In the genomic region with DNA sequence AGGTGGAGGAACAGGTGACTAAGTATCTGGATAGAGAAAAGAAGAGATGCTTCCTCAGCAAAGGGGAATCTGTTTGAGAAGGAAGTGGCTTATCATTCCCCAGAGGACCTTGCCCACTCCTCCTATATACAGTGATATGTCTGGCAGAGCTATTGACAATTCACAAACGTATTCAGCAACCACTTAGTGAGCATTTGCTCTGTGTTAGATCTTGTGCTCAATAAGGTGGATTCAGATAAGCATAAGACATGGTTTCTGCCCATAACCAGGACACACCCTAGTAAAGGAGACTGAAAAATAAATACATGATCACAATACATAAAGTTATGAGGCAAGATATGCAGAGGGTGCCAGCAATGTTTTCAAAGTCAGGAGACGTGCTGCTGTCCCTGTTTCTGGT, we compare ENCODE assay signal across 11 cellular contexts. TPM values are rescaled to one million over a fixed set of nuclear protein-coding genes. Genes with fewer than 3 reads are reported as not detected.
DNase-seq lines count a peak whose midpoint lies in the region; ATAC-seq and TF ChIP-seq lines count a peak whose summit lies in the region.
"Had no signal": no experiment of that assay in that cellular context is flagged by ENCODE, and none has a peak within 500 bp of the region (broad histone marks: within the 10 kb centered on the region; RNA-seq: fewer than 3 reads in every experiment).

No MANE protein-coding gene starts in this region.

- no peak for TF ChIP-seq POLR2A in GM18505 (IDR thresholded peaks at IDR 0.05; ENCODE audit: borderline replicate concordance, extremely low read depth, insufficient read depth, insufficient read length)

- peaks cover 36% of the 10 kb centered on the region for H3K4me1 Mint-ChIP-seq in T-helper 2 cell treated with Interferon-gamma antibody and Interleukin-4, amounts not matched to agents 5 μg/mL and 100 μg/mL, for 36 hours (ENCODE audit: low read depth)
- H3K4me1 Mint-ChIP-seq in activated B cell treated with CpG ODN at 0.5 μM for 24 hours, result peaks cover 38% of the 10 kb centered on the region
- peaks cover 28 to 51% of the 10 kb centered on the region in 2 donors for H3K4me1 Mint-ChIP-seq in stimulated activated naive B cell treated with anti-CD40 and anti-IgM and Interleukin-4, amounts not matched to agents 10 μg/mL and 1 μg/mL and 100 μg/mL, for 72 hours

- H3K36me3 Mint-ChIP-seq in T-helper 2 cell treated with Interferon-gamma antibody and Interleukin-4, amounts not matched to agents 5 μg/mL and 100 μg/mL, for 36 hours (ENCODE audit: low read depth), result peaks cover 2% of the 10 kb centered on the region
- peaks cover 19% of the 10 kb centered on the region for H3K36me3 Mint-ChIP-seq in activated B cell treated with CpG ODN at 0.5 μM for 24 hours (ENCODE audit: low read depth)
- peaks cover 2 to 15% of the 10 kb centered on the region in 2 donors for H3K36me3 Mint-ChIP-seq in stimulated activated naive B cell treated with anti-CD40 and anti-IgM and Interleukin-4, amounts not matched to agents 10 μg/mL and 1 μg/mL and 100 μg/mL, for 72 hours

- POLR2A ChIA-PET in activated B cell treated with CpG ODN at 0.5 μM for 24 hours (lab: Charles Lee), result interaction anchor here (0.6 to 2.6 kb wide), 3 partner anchors 51 to 280 kb away, joined by 3 to 20 read pairs (median 18); a partner anchor contains a TSS

- no peak for DNase-seq in T-helper 2 cell treated with Interferon-gamma antibody and Interleukin-4, amounts not matched to agents 5 μg/mL and 100 μg/mL, for 36 hours (ENCODE audit: low spot score)
- DNase-seq in T-helper 2 cell, result no peak
- DNase-seq in activated B cell treated with CpG ODN at 0.5 μM for 24 hours, result no peak
- no peak for DNase-seq in foreskin fibroblast
- DNase-seq in stimulated activated naive B cell treated with anti-CD40 and anti-IgM and Interleukin-4, amounts not matched to agents 10 μg/mL and 1 μg/mL and 100 μg/mL, for 72 hours, result no peak
- DNase-seq in hippocampal formation (lab: John Stamatoyannopoulos, UW), result no peak
- DNase-seq in hypothalamus (lab: John Stamatoyannopoulos, UW), result no peak
- DNase-seq: anterior cingulate cortex had no signal

- TF ChIP-seq CTCF in activated B cell treated with CpG ODN at 0.5 μM for 24 hours (IDR thresholded peaks at IDR 0.05) (no peak), foreskin fibroblast (IDR thresholded peaks at IDR 0.05; ENCODE audit: low read depth, low read length) (no peak)

- H3K4me3 ChIP-seq in foreskin fibroblast (ENCODE audit: low read depth in 1 of 2, low read length in 2 of 2), result peak overlapping the region; percentile 86 to 87

- no peaks in the 10 kb centered on the region for H3K27me3 Mint-ChIP-seq in T-helper 2 cell treated with Interferon-gamma antibody and Interleukin-4, amounts not matched to agents 5 μg/mL and 100 μg/mL, for 36 hours (ENCODE audit: low read depth)
- no peaks in the 10 kb centered on the region for H3K27me3 Mint-ChIP-seq in activated B cell treated with CpG ODN at 0.5 μM for 24 hours
- no peaks in the 10 kb centered on the region for H3K27me3 Mint-ChIP-seq in stimulated activated naive B cell treated with anti-CD40 and anti-IgM and Interleukin-4, amounts not matched to agents 10 μg/mL and 1 μg/mL and 100 μg/mL, for 72 hours

- CTCF ChIA-PET in activated B cell treated with CpG ODN at 0.5 μM for 24 hours (lab: Charles Lee), result no interaction called here

- H3K9me3 Mint-ChIP-seq in T-helper 2 cell treated with Interferon-gamma antibody and Interleukin-4, amounts not matched to agents 5 μg/mL and 100 μg/mL, for 36 hours, result no peaks in the 10 kb centered on the region
- H3K9me3 Mint-ChIP-seq in activated B cell treated with CpG ODN at 0.5 μM for 24 hours, result no peaks in the 10 kb centered on the region
- no peaks in the 10 kb centered on the region for H3K9me3 Mint-ChIP-seq in stimulated activated naive B cell treated with anti-CD40 and anti-IgM and Interleukin-4, amounts not matched to agents 10 μg/mL and 1 μg/mL and 100 μg/mL, for 72 hours

- intact Hi-C loops in activated B cell treated with CpG ODN at 0.5 μM for 24 hours (cut with micrococcal nuclease), result loop anchor here (5.0 to 10.0 kb wide), 3 partner anchors 151 to 758 kb away; a partner anchor contains a TSS

- H3K4me3 Mint-ChIP-seq in T-helper 2 cell treated with Interferon-gamma antibody and Interleukin-4, amounts not matched to agents 5 μg/mL and 100 μg/mL, for 36 hours, result peak overlapping the region; percentile 99
- peak overlapping the region; percentile 96 for H3K4me3 Mint-ChIP-seq in activated B cell treated with CpG ODN at 0.5 μM for 24 hours
- peak overlapping the region; percentile 45 to 64 for H3K4me3 Mint-ChIP-seq in stimulated activated naive B cell treated with anti-CD40 and anti-IgM and Interleukin-4, amounts not matched to agents 10 μg/mL and 1 μg/mL and 100 μg/mL, for 72 hours

- no peak for ATAC-seq in activated B cell treated with CpG ODN at 0.5 μM for 24 hours (ENCODE audit: low read depth)
- ATAC-seq in stimulated activated naive B cell treated with anti-CD40 and anti-IgM and Interleukin-4, amounts not matched to agents 10 μg/mL and 1 μg/mL and 100 μg/mL, for 72 hours (replicated peaks), result no peak
- ATAC-seq in GM18505 (IDR thresholded peaks at IDR 0.05; ENCODE audit: unreplicated experiment), result no peak

- H3K27ac Mint-ChIP-seq in T-helper 2 cell treated with Interferon-gamma antibody and Interleukin-4, amounts not matched to agents 5 μg/mL and 100 μg/mL, for 36 hours, result peak overlapping the region; percentile 54
- H3K27ac Mint-ChIP-seq in activated B cell treated with CpG ODN at 0.5 μM for 24 hours, result peak overlapping the region; percentile 50
- H3K27ac Mint-ChIP-seq in stimulated activated naive B cell treated with anti-CD40 and anti-IgM and Interleukin-4, amounts not matched to agents 10 μg/mL and 1 μg/mL and 100 μg/mL, for 72 hours, result peak overlapping the region; percentile 67

RNA-seq across cellular contexts. Expression of a gene that starts 1.4 kb away (rescaled TPM):
- 29.0 and 29.6 TPM in 2 replicates for total RNA-seq in activated B cell treated with CpG ODN at 0.5 μM for 24 hours

RNA-seq across cellular contexts. Expression of a gene that starts 20.0 kb away (rescaled TPM):
- not detected in 2 replicates for total RNA-seq in activated B cell treated with CpG ODN at 0.5 μM for 24 hours
- total RNA-seq: lung microvascular endothelial cell, subcutaneous adipose tissue had no signal

RNA-seq across cellular contexts. Expression of a gene that starts 30.1 kb away (rescaled TPM):
- not detected in 2 replicates for total RNA-seq in activated B cell treated with CpG ODN at 0.5 μM for 24 hours
- total RNA-seq: lung microvascular endothelial cell, subcutaneous adipose tissue had no signal

RNA-seq across cellular contexts. Expression of a gene that starts 41.0 kb away (rescaled TPM):
- 0.32 TPM in 1 of 2 replicates, not detected in the other for total RNA-seq in activated B cell treated with CpG ODN at 0.5 μM for 24 hours

RNA-seq across cellular contexts. Expression of a gene that starts 51.8 kb away (rescaled TPM):
- total RNA-seq in activated B cell treated with CpG ODN at 0.5 μM for 24 hours, result 7.1 and 9.0 TPM in 2 replicates
